ENCODE assay signal across 1 cellular context in the genomic region with DNA sequence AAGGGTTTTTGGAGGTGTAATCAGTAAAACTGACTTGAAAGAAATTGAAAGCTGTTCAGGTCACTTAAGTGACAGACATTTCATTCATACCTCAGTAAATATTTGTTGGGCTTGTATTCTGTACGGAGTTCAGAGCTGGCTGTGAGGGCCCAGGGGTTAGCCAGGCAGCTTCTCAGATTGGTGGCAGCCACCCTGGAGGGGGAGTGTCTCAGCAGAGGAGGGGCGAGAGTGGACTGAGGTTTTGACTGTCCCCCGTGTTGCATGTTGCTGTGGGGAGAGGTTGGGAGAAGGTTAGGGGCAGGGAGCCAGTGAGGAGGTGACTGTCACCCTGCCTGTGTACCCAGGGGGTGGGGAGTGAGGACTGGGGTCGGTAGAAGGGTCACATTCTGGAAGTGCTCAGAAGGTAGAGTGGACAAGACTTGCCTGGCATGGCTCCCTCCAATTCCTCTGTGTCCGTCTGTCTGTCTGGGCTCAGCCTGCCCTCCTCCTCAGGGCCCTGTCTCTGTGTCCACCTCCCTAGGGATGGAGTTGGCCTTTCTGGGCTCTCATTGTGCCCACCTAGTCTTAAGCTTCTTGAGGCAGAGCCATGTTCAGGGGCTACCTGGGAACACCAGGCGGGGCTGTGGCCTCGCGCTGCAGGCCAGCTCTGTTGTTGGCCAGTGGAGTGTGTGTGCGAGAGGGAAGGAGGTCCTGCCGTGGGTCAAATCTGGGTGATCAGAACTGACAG.
TF ChIP-seq lines count a peak whose summit lies in the region.

No MANE protein-coding gene starts in this region.

TF ChIP-seq in H1, 55 proteins besides CTCF, POLR2A, EP300 and RAD21:
- TF ChIP-seq TAF1 (IDR thresholded peaks at IDR 0.05; ENCODE audit: low read depth, low read length): no peak
- TF ChIP-seq HDAC6 (IDR thresholded peaks at IDR 0.05; ENCODE audit: low read depth, low read length): no peak
- no peak for TF ChIP-seq MAFK (IDR thresholded peaks at IDR 0.05; ENCODE audit: low read depth, low read length)
- no peak for TF ChIP-seq ASH2L (IDR thresholded peaks at IDR 0.05; ENCODE audit: low read length)
- TF ChIP-seq CHD2 (IDR thresholded peaks at IDR 0.05; ENCODE audit: low read length): no peak
- TF ChIP-seq, protein P1, sequence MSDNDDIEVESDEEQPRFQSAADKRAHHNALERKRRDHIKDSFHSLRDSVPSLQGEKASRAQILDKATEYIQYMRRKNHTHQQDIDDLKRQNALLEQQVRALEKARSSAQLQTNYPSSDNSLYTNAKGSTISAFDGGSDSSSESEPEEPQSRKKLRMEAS (IDR thresholded peaks at IDR 0.05): no peak
- no peak for TF ChIP-seq TBP (IDR thresholded peaks at IDR 0.05; ENCODE audit: low read depth, low read length)
- no peak for TF ChIP-seq TEAD4 (IDR thresholded peaks at IDR 0.05; ENCODE audit: low read depth, low read length)
- TF ChIP-seq HDAC2 (IDR thresholded peaks at IDR 0.05; ENCODE audit: borderline replicate concordance in 1 of 2, low read depth in 2 of 2, low read length in 2 of 2): no peak
- TF ChIP-seq, protein P2, sequence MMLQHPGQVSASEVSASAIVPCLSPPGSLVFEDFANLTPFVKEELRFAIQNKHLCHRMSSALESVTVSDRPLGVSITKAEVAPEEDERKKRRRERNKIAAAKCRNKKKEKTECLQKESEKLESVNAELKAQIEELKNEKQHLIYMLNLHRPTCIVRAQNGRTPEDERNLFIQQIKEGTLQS (IDR thresholded peaks at IDR 0.05; ENCODE audit: insufficient read depth, low read depth, low read length): no peak
- no peak for TF ChIP-seq CTBP2 (IDR thresholded peaks at IDR 0.05; ENCODE audit: borderline replicate concordance, insufficient read depth, insufficient read length, low read length)
- no peak for TF ChIP-seq GTF2F1 (IDR thresholded peaks at IDR 0.05; ENCODE audit: borderline replicate concordance, low read depth, low read length)
- TF ChIP-seq JUND (IDR thresholded peaks at IDR 0.05; ENCODE audit: low read length): no peak
- TF ChIP-seq BCL11A (IDR thresholded peaks at IDR 0.05; ENCODE audit: low read depth in 2 of 2, low read length in 2 of 2): no peak
- TF ChIP-seq PHF8 (conservative IDR thresholded peaks at IDR 0.05; ENCODE audit: low read depth, low read length): no peak
- TF ChIP-seq CREB1 (IDR thresholded peaks at IDR 0.05): no peak
- TF ChIP-seq BACH1 (IDR thresholded peaks at IDR 0.05; ENCODE audit: low read length): no peak
